1 cellular context compared by ENCODE assay signal in genomic region chr3:38168151-38168987, GRCh38.
TF ChIP-seq lines count a peak whose summit lies in the region.

No MANE protein-coding gene starts in this region.

TF ChIP-seq in neural cell, 6 proteins besides CTCF, POLR2A, EP300 and RAD21 (continued from another document):
- TF ChIP-seq, protein P1, sequence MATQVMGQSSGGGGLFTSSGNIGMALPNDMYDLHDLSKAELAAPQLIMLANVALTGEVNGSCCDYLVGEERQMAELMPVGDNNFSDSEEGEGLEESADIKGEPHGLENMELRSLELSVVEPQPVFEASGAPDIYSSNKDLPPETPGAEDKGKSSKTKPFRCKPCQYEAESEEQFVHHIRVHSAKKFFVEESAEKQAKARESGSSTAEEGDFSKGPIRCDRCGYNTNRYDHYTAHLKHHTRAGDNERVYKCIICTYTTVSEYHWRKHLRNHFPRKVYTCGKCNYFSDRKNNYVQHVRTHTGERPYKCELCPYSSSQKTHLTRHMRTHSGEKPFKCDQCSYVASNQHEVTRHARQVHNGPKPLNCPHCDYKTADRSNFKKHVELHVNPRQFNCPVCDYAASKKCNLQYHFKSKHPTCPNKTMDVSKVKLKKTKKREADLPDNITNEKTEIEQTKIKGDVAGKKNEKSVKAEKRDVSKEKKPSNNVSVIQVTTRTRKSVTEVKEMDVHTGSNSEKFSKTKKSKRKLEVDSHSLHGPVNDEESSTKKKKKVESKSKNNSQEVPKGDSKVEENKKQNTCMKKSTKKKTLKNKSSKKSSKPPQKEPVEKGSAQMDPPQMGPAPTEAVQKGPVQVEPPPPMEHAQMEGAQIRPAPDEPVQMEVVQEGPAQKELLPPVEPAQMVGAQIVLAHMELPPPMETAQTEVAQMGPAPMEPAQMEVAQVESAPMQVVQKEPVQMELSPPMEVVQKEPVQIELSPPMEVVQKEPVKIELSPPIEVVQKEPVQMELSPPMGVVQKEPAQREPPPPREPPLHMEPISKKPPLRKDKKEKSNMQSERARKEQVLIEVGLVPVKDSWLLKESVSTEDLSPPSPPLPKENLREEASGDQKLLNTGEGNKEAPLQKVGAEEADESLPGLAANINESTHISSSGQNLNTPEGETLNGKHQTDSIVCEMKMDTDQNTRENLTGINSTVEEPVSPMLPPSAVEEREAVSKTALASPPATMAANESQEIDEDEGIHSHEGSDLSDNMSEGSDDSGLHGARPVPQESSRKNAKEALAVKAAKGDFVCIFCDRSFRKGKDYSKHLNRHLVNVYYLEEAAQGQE (IDR thresholded peaks at IDR 0.05; ENCODE audit: borderline replicate concordance), result no peak
